8 cellular contexts compared by ENCODE assay signal in the genomic region with DNA sequence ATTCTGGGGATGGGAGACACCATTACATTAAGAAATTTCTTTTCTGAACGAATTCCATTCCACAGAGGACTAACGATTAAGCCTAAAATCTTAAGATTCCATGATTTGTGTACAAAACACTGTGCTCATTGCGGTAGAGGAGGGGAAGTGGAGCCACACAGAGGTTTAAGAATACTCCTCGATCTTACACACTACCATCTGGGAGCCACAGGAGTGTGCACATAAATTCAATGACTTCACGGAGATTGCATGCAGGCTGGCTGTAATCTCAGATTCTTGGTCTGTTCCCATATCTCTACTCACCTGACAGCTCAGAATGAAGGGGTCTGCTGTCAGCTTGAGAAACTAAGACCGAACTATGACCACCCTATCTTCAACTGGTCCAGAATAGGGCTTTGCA. TPM values are rescaled to one million over a fixed set of nuclear protein-coding genes. Genes with fewer than 3 reads are reported as not detected.
DNase-seq lines count a peak whose midpoint lies in the region; ATAC-seq and TF ChIP-seq lines count a peak whose summit lies in the region.

No MANE protein-coding gene starts in this region.

- H3K27ac Mint-ChIP-seq in CD4-positive, CD25-positive, alpha-beta regulatory T cell, result peak overlapping the region; percentile 98 to 100 (median 99)
- H3K27ac Mint-ChIP-seq in neural crest cell (ENCODE audit: unreplicated experiment), result peak overlapping the region; percentile 99

- H3K4me1 ChIP-seq in CD4-positive, CD25-positive, alpha-beta regulatory T cell (ENCODE audit: control insufficient read depth, insufficient read depth, low read length, poor library complexity, severe bottlenecking), result peaks cover 19% of the 10 kb centered on the region
- peaks cover 7% of the 10 kb centered on the region for H3K4me1 ChIP-seq in ectodermal cell (ENCODE audit: control insufficient read depth, insufficient read depth, low read length)

- DNase-seq in CD4-positive, CD25-positive, alpha-beta regulatory T cell, result peak in 1 of 3 donors; percentile 17
- DNase-seq in NB4 (ENCODE audit: low read depth) (peak; percentile 22), neural crest cell (ENCODE audit: low read depth, low spot score) (no peak), retina (no peak)

- H3K36me3 Mint-ChIP-seq in CD4-positive, CD25-positive, alpha-beta regulatory T cell, result peaks cover 5% of the 10 kb centered on the region
- H3K36me3 Mint-ChIP-seq in neural crest cell (ENCODE audit: low read depth), result no peaks in the 10 kb centered on the region

- peaks cover 22 to 38% (median 27%) of the 10 kb centered on the region in 4 donors for H3K4me1 Mint-ChIP-seq in CD4-positive, CD25-positive, alpha-beta regulatory T cell
- H3K4me1 Mint-ChIP-seq in neural crest cell, result peaks cover 25% of the 10 kb centered on the region

- peak overlapping the region; percentile 90 for H3K4me3 ChIP-seq in CD4-positive, CD25-positive, alpha-beta regulatory T cell (ENCODE audit: low read depth, low read length)
- H3K4me3 ChIP-seq in NB4 (ENCODE audit: low read depth, low read length) (peak overlapping the region; percentile 96), ectodermal cell (ENCODE audit: insufficient read depth, low read depth, low read length) (peak overlapping the region; percentile 87)

- peak overlapping the region in 3 of 4 donors; percentile 92 to 99 (median 97) for H3K4me3 Mint-ChIP-seq in CD4-positive, CD25-positive, alpha-beta regulatory T cell
- peak overlapping the region; percentile 95 for H3K4me3 Mint-ChIP-seq in neural crest cell

- WGBS in ectodermal cell, 2 experiments, result 24 to 28% methylated on average over 6 of the region's 6 CpGs

- H3K9me3 Mint-ChIP-seq in CD4-positive, CD25-positive, alpha-beta regulatory T cell, result no peaks in the 10 kb centered on the region
- H3K9me3 Mint-ChIP-seq in neural crest cell, result no peaks in the 10 kb centered on the region

- H3K36me3 ChIP-seq in CD4-positive, CD25-positive, alpha-beta regulatory T cell (ENCODE audit: control insufficient read depth, insufficient read depth, low read length), result peaks cover 16% of the 10 kb centered on the region
- no peaks in the 10 kb centered on the region for H3K36me3 ChIP-seq in ectodermal cell (ENCODE audit: control insufficient read depth, insufficient read depth, low read length)

- no peaks in the 10 kb centered on the region for H3K9me3 ChIP-seq in CD4-positive, CD25-positive, alpha-beta regulatory T cell (ENCODE audit: control insufficient read depth in 2 of 2, low read length in 2 of 2)
- no peaks in the 10 kb centered on the region for H3K9me3 ChIP-seq in ectodermal cell (ENCODE audit: control insufficient read depth, low read length)

- no peak for TF ChIP-seq POLR2A in NB4 (IDR thresholded peaks at IDR 0.05; ENCODE audit: extremely low read depth, insufficient read length)

- H3K27me3 ChIP-seq in CD4-positive, CD25-positive, alpha-beta regulatory T cell (ENCODE audit: control insufficient read depth, insufficient read depth, low read length), result no peaks in the 10 kb centered on the region
- no peaks in the 10 kb centered on the region for H3K27me3 ChIP-seq in ectodermal cell (ENCODE audit: control insufficient read depth, insufficient read depth, low read length, poor library complexity, severe bottlenecking)

- peak overlapping the region; percentile 96 for H3K27ac ChIP-seq in CD4-positive, CD25-positive, alpha-beta regulatory T cell (ENCODE audit: insufficient read depth, low read length, poor library complexity, severe bottlenecking)
- peak overlapping the region; percentile 82 for H3K27ac ChIP-seq in ectodermal cell (ENCODE audit: insufficient read depth, low read depth, low read length, poor library complexity, severe bottlenecking)

- ATAC-seq in CD4-positive, CD25-positive, alpha-beta regulatory T cell (ENCODE audit: low read depth in 2 of 2), result no peak
- ATAC-seq in GM21360 (IDR thresholded peaks at IDR 0.05; ENCODE audit: unreplicated experiment), result no peak
- ATAC-seq in HG02970 (IDR thresholded peaks at IDR 0.05; ENCODE audit: low FRiP score, unreplicated experiment), result no peak
- no peak for ATAC-seq in HG02642 (IDR thresholded peaks at IDR 0.05; ENCODE audit: poor library complexity, unreplicated experiment)

- TF ChIP-seq CTCF in NB4 (IDR thresholded peaks at IDR 0.05; ENCODE audit: low read depth, low read length) (no peak), neural crest cell (conservative IDR thresholded peaks at IDR 0.05) (no peak)

- no peaks in the 10 kb centered on the region for H3K27me3 Mint-ChIP-seq in CD4-positive, CD25-positive, alpha-beta regulatory T cell
- peaks cover 9% of the 10 kb centered on the region for H3K27me3 Mint-ChIP-seq in neural crest cell (ENCODE audit: low read depth)

RNA-seq across cellular contexts. Expression of gene VPS4B, which starts 0.8 kb away (rescaled TPM):
- 93.3 TPM for total RNA-seq in CD4-positive, CD25-positive, alpha-beta regulatory T cell
- polyA plus RNA-seq in CD4-positive, CD25-positive, alpha-beta regulatory T cell, result 10 to 100 TPM; 54.2 to 72.4 (median 64.0) TPM
- polyA plus RNA-seq in ectodermal cell (2013, experiment 1 of 4), result 31.0 TPM
- polyA plus RNA-seq in ectodermal cell (2013, experiment 2 of 4), result 40.3 TPM
- polyA plus RNA-seq in ectodermal cell (2013, experiment 3 of 4), result 28.8 TPM
- polyA plus RNA-seq in ectodermal cell (2013, experiment 4 of 4), result 31.0 TPM
- 34.2 and 41.8 TPM in 2 replicates for total RNA-seq in neural crest cell

RNA-seq across cellular contexts. Expression of gene KDSR, which starts 54.5 kb away (rescaled TPM):
- total RNA-seq in CD4-positive, CD25-positive, alpha-beta regulatory T cell, result 42.0 TPM
- 100 to 1,000 TPM in 3 of 4 donors, 10 to 100 TPM in 1; 99.8 to 119 (median 106) TPM for polyA plus RNA-seq in CD4-positive, CD25-positive, alpha-beta regulatory T cell
- 31.2 TPM for polyA plus RNA-seq in ectodermal cell (2013, experiment 1 of 4)
- 31.5 TPM for polyA plus RNA-seq in ectodermal cell (2013, experiment 2 of 4)
- polyA plus RNA-seq in ectodermal cell (2013, experiment 3 of 4), result 30.9 TPM
- 34.1 TPM for polyA plus RNA-seq in ectodermal cell (2013, experiment 4 of 4)
- total RNA-seq in neural crest cell, result 31.0 and 35.7 TPM in 2 replicates

RNA-seq across cellular contexts. Expression of gene SERPINB5, which starts 55.2 kb away (rescaled TPM):
- total RNA-seq in CD4-positive, CD25-positive, alpha-beta regulatory T cell, result not detected
- polyA plus RNA-seq in CD4-positive, CD25-positive, alpha-beta regulatory T cell, result not detected
- not detected for polyA plus RNA-seq in ectodermal cell (2013, experiment 1 of 4)
- not detected for polyA plus RNA-seq in ectodermal cell (2013, experiment 2 of 4)
- polyA plus RNA-seq in ectodermal cell (2013, experiment 3 of 4), result not detected
- polyA plus RNA-seq in ectodermal cell (2013, experiment 4 of 4), result not detected
- not detected in 2 replicates for total RNA-seq in neural crest cell
